ENCODE assay signal across 26 cellular contexts in genomic region chr3:123787133-123787532, GRCh38.
"Had no signal": no experiment of that assay in that cellular context is flagged by ENCODE, and none has a peak within 500 bp of the region (broad histone marks: within the 10 kb centered on the region; RNA-seq: fewer than 3 reads in every experiment).

No MANE protein-coding gene starts in this region.

- H3K9ac ChIP-seq: parathyroid adenoma had no signal

- ATAC-seq: effector memory CD8-positive, alpha-beta T cell; heart right ventricle; left ventricle myocardium superior; lower lobe of right lung; natural killer cell treated with Interleukin-12 subunit alpha and Interleukin-12 subunit beta and Interleukin-15 and Interleukin-18, amount 100 ng/mL, for 72 hours; right lobe of liver; stimulated activated naive CD8-positive, alpha-beta T cell treated with anti-CD3 and anti-CD28 coated beads, Interleukin-15, amount 100 ng/mL, for 72 hours had no signal

- DNase-seq: dermis blood vessel endothelial cell; effector memory CD8-positive, alpha-beta T cell; erythroblast; esophagus squamous epithelium; foreskin melanocyte; glutamatergic neuron; heart right ventricle; hippocampal formation; left ventricle myocardium superior; lower lobe of right lung; naive B cell; right lobe of liver; stimulated activated CD4-positive, alpha-beta T cell treated with anti-CD3 and anti-CD28 coated beads, Interleukin-12 subunit alpha, Interleukin-12 subunit beta, amount 100 ng/mL, for 4 hours; stimulated activated CD4-positive, alpha-beta T cell treated with anti-CD3 and anti-CD28 coated beads, Interleukin-1b, Interleukin-23, amount 100 ng/mL, for 48 hours; stimulated activated CD4-positive, alpha-beta T cell treated with anti-CD3 and anti-CD28 coated beads, Interleukin-4, amount 100 ng/mL, for 1 hour; stimulated activated CD8-positive, alpha-beta memory T cell treated with anti-CD3 and anti-CD28 coated beads, Interleukin-4, amount 100 ng/mL, for 48 hours; stimulated activated naive CD4-positive, alpha-beta T cell; stimulated activated naive CD8-positive, alpha-beta T cell treated with anti-CD3 and anti-CD28 coated beads, Interleukin-15, amount 100 ng/mL, for 72 hours had no signal

- H3K4me1 ChIP-seq: parathyroid adenoma had no signal

- H3K27me3 ChIP-seq: neutrophil, right lobe of liver, suprapubic skin had no signal

- FAIRE-seq: endometrium, islet of Langerhans had no signal

- H3K4me2 ChIP-seq: smooth muscle cell had no signal

- H3K27ac ChIP-seq: coronary artery, esophagus squamous epithelium, heart right ventricle, lower lobe of right lung, neutrophil, parathyroid adenoma, right lobe of liver, suprapubic skin had no signal

- H2AFZ ChIP-seq: parathyroid adenoma had no signal

- H3K4me3 ChIP-seq: coronary artery, esophagus squamous epithelium, heart right ventricle, lower lobe of right lung, right lobe of liver, smooth muscle cell, suprapubic skin had no signal

- H3K9me3 ChIP-seq: esophagus squamous epithelium, heart right ventricle, lower lobe of right lung, neutrophil, right lobe of liver, suprapubic skin had no signal

- H3K36me3 ChIP-seq: esophagus squamous epithelium, heart right ventricle, lower lobe of right lung, neutrophil, suprapubic skin had no signal
